In the genomic region with DNA sequence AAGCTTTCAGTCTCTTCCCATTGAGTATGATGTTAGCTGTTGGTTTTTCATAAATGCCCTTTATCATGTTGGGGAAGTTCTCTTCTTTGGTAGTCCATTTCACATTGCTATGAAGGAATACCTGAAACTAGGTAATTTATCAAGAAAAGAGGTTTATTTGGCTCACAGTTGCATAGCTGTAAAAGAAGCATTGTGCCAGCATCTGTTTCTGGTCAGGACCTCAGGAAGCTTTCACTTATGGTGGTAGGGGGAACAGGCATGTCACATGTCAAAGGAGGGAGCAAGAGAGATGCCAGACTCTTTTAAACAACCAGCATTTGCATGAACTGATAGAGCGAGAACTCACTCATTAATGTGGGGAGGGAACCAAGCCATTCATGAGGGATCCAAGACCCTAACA, we compare ENCODE assay signal across 28 cellular contexts. TPM values are rescaled to one million over a fixed set of nuclear protein-coding genes. Genes with fewer than 3 reads are reported as not detected.
"Had no signal": no experiment of that assay in that cellular context is flagged by ENCODE, and none has a peak within 500 bp of the region (broad histone marks: within the 10 kb centered on the region; RNA-seq: fewer than 3 reads in every experiment).

No MANE protein-coding gene starts in this region.

- H2AFZ ChIP-seq: parathyroid adenoma had no signal

- H3K27me3 Mint-ChIP-seq: naive B cell; natural killer cell treated with Interleukin-12 subunit alpha and Interleukin-12 subunit beta and Interleukin-15 and Interleukin-18, amount 100 ng/mL, for 72 hours; progenitor cell of endocrine pancreas; stimulated activated naive CD8-positive, alpha-beta T cell treated with anti-CD3 and anti-CD28 coated beads, Interleukin-15, amount 100 ng/mL, for 72 hours had no signal

- H3K27ac Mint-ChIP-seq: natural killer cell treated with Interleukin-12 subunit alpha and Interleukin-12 subunit beta and Interleukin-15 and Interleukin-18, amount 100 ng/mL, for 72 hours; progenitor cell of endocrine pancreas; stimulated activated naive CD8-positive, alpha-beta T cell treated with anti-CD3 and anti-CD28 coated beads, Interleukin-15, amount 100 ng/mL, for 72 hours had no signal

- H3K9me3 ChIP-seq: lower lobe of right lung, mucosa of descending colon, thyroid gland, vagina had no signal

- H3K27me3 ChIP-seq: thyroid gland, vagina had no signal

- H3K4me1 ChIP-seq: lower lobe of right lung, parathyroid adenoma, thyroid gland, vagina had no signal

- H3K4me3 Mint-ChIP-seq: naive B cell; natural killer cell treated with Interleukin-12 subunit alpha and Interleukin-12 subunit beta and Interleukin-15 and Interleukin-18, amount 100 ng/mL, for 72 hours; neural crest cell; stimulated activated naive CD8-positive, alpha-beta T cell treated with anti-CD3 and anti-CD28 coated beads, Interleukin-15, amount 100 ng/mL, for 72 hours had no signal

- H3K4me3 ChIP-seq: coronary artery, lower lobe of right lung, mucosa of descending colon, smooth muscle cell, thyroid gland, vagina had no signal

- H3K27ac ChIP-seq: coronary artery, lower lobe of right lung, parathyroid adenoma, thyroid gland, vagina had no signal

- H3K9me3 Mint-ChIP-seq: natural killer cell treated with Interleukin-12 subunit alpha and Interleukin-12 subunit beta and Interleukin-15 and Interleukin-18, amount 100 ng/mL, for 72 hours had no signal

- H3K4me1 Mint-ChIP-seq: neural crest cell had no signal

- ATAC-seq: left ventricle myocardium superior; lower lobe of right lung; mucosa of descending colon; natural killer cell treated with Interleukin-12 subunit alpha and Interleukin-12 subunit beta and Interleukin-15 and Interleukin-18, amount 100 ng/mL, for 72 hours; sciatic nerve; stimulated activated naive CD8-positive, alpha-beta T cell treated with anti-CD3 and anti-CD28 coated beads, Interleukin-15, amount 100 ng/mL, for 72 hours had no signal

- H3K4me2 ChIP-seq: smooth muscle cell had no signal

- FAIRE-seq: endometrium, frontal cortex, keratinocyte had no signal

- DNase-seq: dermis blood vessel endothelial cell; effector memory CD4-positive, alpha-beta T cell; head of caudate nucleus; left ventricle myocardium superior; lower lobe of right lung; mucosa of descending colon; naive B cell; stimulated activated CD4-positive, alpha-beta T cell treated with anti-CD3 and anti-CD28 coated beads, Interleukin-12 subunit alpha, Interleukin-12 subunit beta, amount 100 ng/mL, for 4 hours; stimulated activated CD4-positive, alpha-beta T cell treated with anti-CD3 and anti-CD28 coated beads, Interleukin-1b, Interleukin-23, amount 100 ng/mL, for 48 hours; stimulated activated CD4-positive, alpha-beta T cell treated with anti-CD3 and anti-CD28 coated beads, Interleukin-4, amount 100 ng/mL, for 1 hour; stimulated activated CD8-positive, alpha-beta memory T cell treated with anti-CD3 and anti-CD28 coated beads, Interleukin-4, amount 100 ng/mL, for 48 hours; stimulated activated naive CD4-positive, alpha-beta T cell; stimulated activated naive CD8-positive, alpha-beta T cell treated with anti-CD3 and anti-CD28 coated beads, Interleukin-15, amount 100 ng/mL, for 72 hours; thyroid gland; trophoblast cell had no signal

- H3K9ac ChIP-seq: parathyroid adenoma had no signal

RNA-seq across cellular contexts. Expression of gene SLC26A8, which starts 57.9 kb away (rescaled TPM):
- total RNA-seq: fibroblast of villous mesenchyme, glomerular endothelial cell, left ventricle myocardium superior, progenitor cell of endocrine pancreas, smooth muscle cell, vagina had no signal
